In genomic region chr3:44330444-44330843, GRCh38 we compare ENCODE assay signal across 1 cellular context.
TF ChIP-seq lines count a peak whose summit lies in the region.

No MANE protein-coding gene starts in this region.

TF ChIP-seq in GM23338, 12 proteins besides CTCF, POLR2A, EP300 and RAD21 (continued from another document):
- TF ChIP-seq ZNF462 (CRISPR knock-in tag; IDR thresholded peaks at IDR 0.05) = no peak
- TF ChIP-seq ZNF331 (CRISPR knock-in tag; IDR thresholded peaks at IDR 0.05; ENCODE audit: low read depth) = no peak
- TF ChIP-seq EZH2 (IDR thresholded peaks at IDR 0.05; ENCODE audit: low read depth, unreplicated experiment) = no peak
- no peak for TF ChIP-seq CREB1 (CRISPR knock-in tag; IDR thresholded peaks at IDR 0.05; ENCODE audit: low read depth)
- no peak for TF ChIP-seq POLR2AphosphoS5 (IDR thresholded peaks at IDR 0.05; ENCODE audit: low read depth)
- TF ChIP-seq ETS1 (IDR thresholded peaks at IDR 0.05) = no peak
- TF ChIP-seq REST (IDR thresholded peaks at IDR 0.05; ENCODE audit: unreplicated experiment) = no peak
- TF ChIP-seq NANOG (IDR thresholded peaks at IDR 0.05; ENCODE audit: borderline replicate concordance) = no peak
- no peak for TF ChIP-seq STAT1 (IDR thresholded peaks at IDR 0.05; ENCODE audit: unreplicated experiment)
- no peak for TF ChIP-seq ZNF114 (CRISPR knock-in tag; IDR thresholded peaks at IDR 0.05)
- no peak for TF ChIP-seq EZH2phosphoT487 (IDR thresholded peaks at IDR 0.05; ENCODE audit: unreplicated experiment)
